ENCODE assay signal across 1 cellular context in genomic region chr7:970744-971143, GRCh38.
TF ChIP-seq lines count a peak whose summit lies in the region.

No MANE protein-coding gene starts in this region.

TF ChIP-seq in K562, 482 proteins besides CTCF, POLR2A, EP300 and RAD21 (continued from another document):
- TF ChIP-seq ZBTB12 (CRISPR knock-in tag; IDR thresholded peaks at IDR 0.05) (no peak), MAFG (tag; conservative IDR thresholded peaks at IDR 0.05) (peak; percentile 77), STAT5A (IDR thresholded peaks at IDR 0.05; ENCODE audit: borderline replicate concordance, low read length) (no peak), MXD1 (CRISPR knock-in tag; IDR thresholded peaks at IDR 0.05; ENCODE audit: borderline replicate concordance, poor library complexity, severe bottlenecking) (no peak), ZNF644 (tag; IDR thresholded peaks at IDR 0.05; ENCODE audit: low read depth) (no peak), PTRF (tag; IDR thresholded peaks at IDR 0.05) (no peak), ZFP30 (CRISPR knock-in tag; IDR thresholded peaks at IDR 0.05; ENCODE audit: borderline replicate concordance) (no peak), SAFB2 (IDR thresholded peaks at IDR 0.05; ENCODE audit: borderline replicate concordance, low read depth, low read length, severe bottlenecking) (no peak), ZNF175 (CRISPR knock-in tag; IDR thresholded peaks at IDR 0.05; ENCODE audit: low read depth) (no peak), MAX (CRISPR knock-in tag; IDR thresholded peaks at IDR 0.05) (0 out of 2 replicates have a peak, but pooled peaks have one; percentile 25), TFAP4 (CRISPR knock-in tag; IDR thresholded peaks at IDR 0.05; ENCODE audit: borderline replicate concordance) (peak; percentile 20; the same call in 1 of the 2 replicates), ZNF282 (CRISPR knock-in tag; IDR thresholded peaks at IDR 0.05) (no peak), ZNF239 (CRISPR knock-in tag; IDR thresholded peaks at IDR 0.05) (no peak), ZBTB49 (CRISPR knock-in tag; IDR thresholded peaks at IDR 0.05; ENCODE audit: borderline replicate concordance) (no peak), ZNF586 (CRISPR knock-in tag; conservative IDR thresholded peaks at IDR 0.05) (no peak), ZNF197 (CRISPR knock-in tag; IDR thresholded peaks at IDR 0.05; ENCODE audit: low read depth) (no peak), FOXA3 (CRISPR knock-in tag; conservative IDR thresholded peaks at IDR 0.05 in 1 of 2, IDR thresholded peaks at IDR 0.05 in 1 of 2) (no peak), OTX1 (CRISPR knock-in tag; IDR thresholded peaks at IDR 0.05) (no peak), C11orf30 (IDR thresholded peaks at IDR 0.05; ENCODE audit: low read depth) (peak; percentile 83), SMAD1 (IDR thresholded peaks at IDR 0.05; ENCODE audit: low read depth, low read length, partially characterized antibody) (no peak), ZNF316 (IDR thresholded peaks at IDR 0.05) (peak; percentile 86), FOSL1 (tag; conservative IDR thresholded peaks at IDR 0.05) (no peak), ZNF696 (CRISPR knock-in tag; conservative IDR thresholded peaks at IDR 0.05) (no peak), ZZZ3 (IDR thresholded peaks at IDR 0.05) (no peak), REST (CRISPR knock-in tag; IDR thresholded peaks at IDR 0.05; ENCODE audit: low read depth) (no peak), ARID4B (CRISPR knock-in tag; IDR thresholded peaks at IDR 0.05) (no peak), TCFL5 (CRISPR knock-in tag; conservative IDR thresholded peaks at IDR 0.05) (no peak), CXXC5 (CRISPR knock-in tag; IDR thresholded peaks at IDR 0.05) (no peak), ARID3B (CRISPR knock-in tag; IDR thresholded peaks at IDR 0.05; ENCODE audit: borderline replicate concordance) (no peak), ZNF75A (CRISPR knock-in tag; IDR thresholded peaks at IDR 0.05) (no peak)
